Comparison of ENCODE assay signal across 8 cellular contexts in genomic region chr15:88256261-88257230, GRCh38. TPM values are rescaled to one million over a fixed set of nuclear protein-coding genes. Genes with fewer than 3 reads are reported as not detected.
DNase-seq lines count a peak whose midpoint lies in the region; ATAC-seq, FAIRE-seq and TF ChIP-seq lines count a peak whose summit lies in the region.

NTRK3 (minus strand) TSS chr15:88256739; CDS start chr15:88256153, 586 bp downstream.

- H3K79me2 ChIP-seq in K562 (ENCODE audit: control insufficient read depth, insufficient read depth, low read length) = no peaks in the 10 kb centered on the region

- no peak for DNase-seq in CD4-positive, CD25-positive, alpha-beta regulatory T cell
- peak; percentile 27 for DNase-seq in M059J (ENCODE audit: low read depth)
- DNase-seq in K562 (ENCODE audit: extremely low read depth in 1 of 4, low spot score in 3 of 4) = no peak
- DNase-seq in left lung = no peak
- no peak for DNase-seq in thoracic aorta (ENCODE audit: low spot score)
- no peak for DNase-seq in GM19240 (ENCODE audit: insufficient read length, low spot score)
- DNase-seq in activated CD8-positive, alpha-beta memory T cell treated with anti-CD3 and anti-CD28 coated beads, Interleukin-2, amount 50 U/mL, for 48 hours = no peak

- peaks cover 0 to 25% (median 5%) of the 10 kb centered on the region in 4 donors for H3K4me1 Mint-ChIP-seq in CD4-positive, CD25-positive, alpha-beta regulatory T cell

- no peaks in the 10 kb centered on the region for H3K36me3 ChIP-seq in CD4-positive, CD25-positive, alpha-beta regulatory T cell (ENCODE audit: control insufficient read depth, insufficient read depth, low read length)
- H3K36me3 ChIP-seq in K562 (ENCODE audit: control insufficient read depth, insufficient read depth, low read length) (no peaks in the 10 kb centered on the region), left lung (no peaks in the 10 kb centered on the region), thoracic aorta (no peaks in the 10 kb centered on the region)

- H3K9ac ChIP-seq in K562 (ENCODE audit: insufficient read depth in 1 of 2, low read depth in 2 of 2, low read length in 2 of 2) = no peak within 1 kb of the TSS

- H3K4me3 ChIP-seq in CD4-positive, CD25-positive, alpha-beta regulatory T cell (ENCODE audit: low read depth, low read length) = peak within 1 kb of the TSS; percentile 26
- H3K4me3 ChIP-seq in K562 = no peak within 1 kb of the TSS
- H3K4me3 ChIP-seq in left lung = peak within 1 kb of the TSS; percentile 7 to 16
- H3K4me3 ChIP-seq in thoracic aorta = peak within 1 kb of the TSS; percentile 75

- no peak for ATAC-seq in CD4-positive, CD25-positive, alpha-beta regulatory T cell (ENCODE audit: low read depth in 2 of 2)
- ATAC-seq in K562 (no peak), left lung (peak; percentile 11), thoracic aorta (ENCODE audit: insufficient number of reproducible peaks, low FRiP score, low read depth) (no peak), HG03460 (IDR thresholded peaks at IDR 0.05; ENCODE audit: unreplicated experiment) (no peak)

- intact Hi-C loops in K562 (cut with micrococcal nuclease) = no loop called here
- intact Hi-C loops in left lung (cut with DNase I) = no loop called here

- no peak within 1 kb of the TSS for H3K27ac Mint-ChIP-seq in CD4-positive, CD25-positive, alpha-beta regulatory T cell

- WGBS in K562 (ENCODE audit: insufficient coverage, low coverage, missing lambda C conversion rate) = 51% methylated on average over 11 of the region's 95 CpGs

- no peak for TF ChIP-seq EP300 in K562 (IDR thresholded peaks at IDR 0.05; ENCODE audit: low read length)

- H3K4me2 ChIP-seq in K562 (ENCODE audit: insufficient read depth, low read length) = no peak within 1 kb of the TSS

- TF ChIP-seq POLR2A in K562 (conservative IDR thresholded peaks at IDR 0.05) = no peak

- peaks cover 0 to 4% (median 0%) of the 10 kb centered on the region in 7 donors for H3K9me3 Mint-ChIP-seq in CD4-positive, CD25-positive, alpha-beta regulatory T cell

- CTCF ChIA-PET in K562 (lab: Yijun Ruan, JAX; ENCODE audit: low intra/inter-chr PET ratio) = interaction anchor here (0.8 kb wide), 1 partner anchor 13 kb away, joined by 3 read pairs; no protein-coding TSS in a partner anchor

- FAIRE-seq in K562 (lab: Jason Lieb, UNC) = no peak

- BruUV-seq in K562 (replicated peaks; lab: Mats Ljungman, UMichigan) = no TSS peak

- H3K9me1 ChIP-seq in K562 (ENCODE audit: control insufficient read depth, insufficient read depth, low read length) = no peaks in the 10 kb centered on the region

- H3K9me3 ChIP-seq in CD4-positive, CD25-positive, alpha-beta regulatory T cell (ENCODE audit: control insufficient read depth in 2 of 2, low read length in 2 of 2) = no peaks in the 10 kb centered on the region
- no peaks in the 10 kb centered on the region for H3K9me3 ChIP-seq in K562 (replicated peaks; ENCODE audit: control insufficient read depth, insufficient read depth, low read depth, low read length)
- H3K9me3 ChIP-seq in left lung = no peaks in the 10 kb centered on the region
- no peaks in the 10 kb centered on the region for H3K9me3 ChIP-seq in thoracic aorta

- peaks cover 13% of the 10 kb centered on the region for H3K27me3 ChIP-seq in CD4-positive, CD25-positive, alpha-beta regulatory T cell (ENCODE audit: control insufficient read depth, insufficient read depth, low read length)
- H3K27me3 ChIP-seq in K562 (ENCODE audit: control insufficient read depth in 2 of 2, insufficient read depth in 2 of 2, low read length in 2 of 2) (peaks cover 0 to 21% of the 10 kb centered on the region in 2 experiments; a peak in 2 of 5 replicates), left lung (peaks cover 44 to 100% of the 10 kb centered on the region in 2 donors), thoracic aorta (replicated peaks; ENCODE audit: insufficient read depth) (no peaks in the 10 kb centered on the region)

- H2AFZ ChIP-seq in K562 (ENCODE audit: low read depth, low read length) = no peak within 1 kb of the TSS

- TF ChIP-seq RAD21 in K562 (CRISPR knock-in tag; conservative IDR thresholded peaks at IDR 0.05 in 1 of 2, IDR thresholded peaks at IDR 0.05 in 1 of 2) = no peak

- H3K36me3 Mint-ChIP-seq in CD4-positive, CD25-positive, alpha-beta regulatory T cell = no peaks in the 10 kb centered on the region

- H3K4me3 Mint-ChIP-seq in CD4-positive, CD25-positive, alpha-beta regulatory T cell = peak within 1 kb of the TSS in 3 of 4 donors; percentile 57 to 79 (median 79)

- H3K4me1 ChIP-seq in CD4-positive, CD25-positive, alpha-beta regulatory T cell (ENCODE audit: control insufficient read depth, insufficient read depth, low read length, poor library complexity, severe bottlenecking) = peaks cover 19% of the 10 kb centered on the region
- H3K4me1 ChIP-seq in K562 (replicated peaks in 1 of 2; ENCODE audit: control insufficient read depth in 2 of 2, insufficient read depth in 2 of 2, low read length in 2 of 2) (no peaks in the 10 kb centered on the region; a peak in 1 of 5 replicates), left lung (peaks cover 0 to 13% of the 10 kb centered on the region in 2 donors), thoracic aorta (ENCODE audit: control insufficient read depth in 1 of 2, low read depth in 2 of 2) (peaks cover 0 to 43% of the 10 kb centered on the region in 2 donors)

- H3K27me3 Mint-ChIP-seq in CD4-positive, CD25-positive, alpha-beta regulatory T cell = peaks cover 67% of the 10 kb centered on the region

- TF ChIP-seq CTCF in K562 (IDR thresholded peaks at IDR 0.05 in 2 of 3, conservative IDR thresholded peaks at IDR 0.05 in 1 of 3; ENCODE audit: insufficient read depth in 2 of 3, low read depth in 1 of 3, low read length in 3 of 3) (no peak), left lung (IDR thresholded peaks at IDR 0.05) (no peak), thoracic aorta (IDR thresholded peaks at IDR 0.05) (no peak)

- in situ Hi-C loops in K562 (cut with MboI) = no loop called here

- no peak within 1 kb of the TSS for H3K27ac ChIP-seq in CD4-positive, CD25-positive, alpha-beta regulatory T cell (ENCODE audit: insufficient read depth, low read length, poor library complexity, severe bottlenecking)
- no peak within 1 kb of the TSS for H3K27ac ChIP-seq in K562 (ENCODE audit: extremely low read depth, low read depth, low read length)
- no peak within 1 kb of the TSS for H3K27ac ChIP-seq in left lung
- peak within 1 kb of the TSS; percentile 76 to 94 for H3K27ac ChIP-seq in thoracic aorta

- POLR2A ChIA-PET in K562 (lab: Yijun Ruan, JAX) = no interaction called here

- no peaks in the 10 kb centered on the region for H4K20me1 ChIP-seq in K562 (replicated peaks; ENCODE audit: control insufficient read depth, insufficient read depth, low read length)

TF ChIP-seq in K562, 482 proteins besides CTCF, POLR2A, EP300 and RAD21:
- TF ChIP-seq TAF15 (IDR thresholded peaks at IDR 0.05; ENCODE audit: low read depth, low read length) = no peak
- TF ChIP-seq PCBP1 (IDR thresholded peaks at IDR 0.05; ENCODE audit: low read depth, low read length, poor library complexity, severe bottlenecking) = peak; percentile 38

RNA-seq across cellular contexts. Expression of gene NTRK3, which starts in this region (rescaled TPM):
- not detected for total RNA-seq in CD4-positive, CD25-positive, alpha-beta regulatory T cell
- polyA plus RNA-seq in CD4-positive, CD25-positive, alpha-beta regulatory T cell = not detected
- total RNA-seq in M059J (2014; rRNA removed; shearing (Covaris generic)) = 0.86 and 1.4 TPM in 2 replicates
- not detected in 2 replicates for total RNA-seq in K562 (2011; cell fraction: chromatin; rRNA removed; ENCODE audit: low replicate concordance)
- total RNA-seq in K562 (2011; cell fraction: nucleolus; rRNA removed) = not detected in 2 replicates
- not detected in 2 replicates for total RNA-seq in K562 (2011; cell fraction: nucleoplasm; rRNA removed)
- total RNA-seq in K562 (2014; rRNA removed) = 0.04 TPM in 1 of 2 replicates, not detected in the other
- not detected in 2 replicates for total RNA-seq in K562 (2014; rRNA removed; fragmentation: Illumina TruSeq; extraction: Trizol)
- 0.11 TPM in 1 of 2 replicates, not detected in the other for total RNA-seq in K562 (2015; rRNA removed; fragmentation: Illumina TruSeq; extraction: Trizol)
- not detected in 2 replicates for total RNA-seq in K562 (2021)
- not detected in 2 replicates for polyA plus RNA-seq in K562 (2011; rRNA removed)
- 0.25 TPM in 1 of 2 replicates, not detected in the other for polyA plus RNA-seq in K562 (2011; cell fraction: cytosol; rRNA removed)
- polyA plus RNA-seq in K562 (2011; cell fraction: nucleus; rRNA removed) = not detected in 2 replicates
- polyA plus RNA-seq in K562 (2012) = 0.07 and 0.14 TPM in 2 replicates
- not detected in 2 replicates for polyA plus RNA-seq in K562 (2014; fragmentation: Illumina TruSeq; extraction: Trizol)
- polyA plus RNA-seq in K562 (2014; fragmentation: Nextera tagmentation; extraction: Ambion mirVana) = under 1 TPM in 1 of 2 experiments, not detected in 1; 0.13 TPM
- 0.08 TPM in 1 of 2 replicates, not detected in the other for polyA plus RNA-seq in K562 (2014; rRNA removed)
- 0.06 TPM in 1 of 2 replicates, not detected in the other for polyA minus RNA-seq in K562 (2011; rRNA and poly(A)+ RNA removed)
- polyA minus RNA-seq in K562 (2011; cell fraction: cytosol; rRNA and poly(A)+ RNA removed) = not detected in 2 replicates
- polyA minus RNA-seq in K562 (2011; cell fraction: nucleus; rRNA and poly(A)+ RNA removed) = not detected in 2 replicates
- 1 to 10 TPM; 4.1 to 4.5 TPM for total RNA-seq in left lung
- total RNA-seq in thoracic aorta = 10 to 100 TPM; 84.9 to 87.3 TPM

Comparison
In these comparisons a context has a peak if more than half of its experiments do, and no peak if none do; other contexts are left out.
1. RNA of gene NTRK3 (total RNA-seq): 84.9 to 87.3 TPM in thoracic aorta; 4.1 to 4.5 TPM in left lung, 0.86 to 1.4 TPM in M059J, not detected in CD4-positive, CD25-positive, alpha-beta regulatory T cell (single experiment) and 0.04 to 0.11 TPM in K562; every median in the first group is over 10 times any median in the second.
2. H3K27ac ChIP-seq: peak in thoracic aorta (2 of 2); none in CD4-positive, CD25-positive, alpha-beta regulatory T cell (single experiment), K562 (single experiment) and left lung (0 of 2).